In the genomic region with DNA sequence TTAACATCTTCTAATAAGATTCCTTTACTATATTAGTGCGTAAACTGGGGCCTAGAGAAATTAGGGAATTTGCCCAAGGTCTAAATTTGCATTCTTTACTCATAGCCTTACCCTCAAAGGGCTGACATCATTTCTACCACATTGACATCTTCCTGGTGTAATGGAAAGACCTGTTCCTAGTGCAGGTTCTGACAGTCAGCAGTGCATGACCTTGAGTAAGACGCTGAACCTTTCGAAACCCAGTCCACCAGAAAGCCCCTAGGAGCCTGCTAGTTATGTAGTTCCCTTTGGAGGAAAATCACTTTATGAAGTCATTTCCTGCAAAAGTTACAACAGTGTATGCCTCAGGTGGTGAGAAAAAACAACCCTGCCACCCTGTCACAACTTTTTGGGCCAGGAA, we compare ENCODE assay signal across 1 cellular context.
TF ChIP-seq lines count a peak whose summit lies in the region.

No MANE protein-coding gene starts in this region.

TF ChIP-seq in IMR-90, 13 proteins besides CTCF, POLR2A, EP300 and RAD21:
- TF ChIP-seq SMC3 (IDR thresholded peaks at IDR 0.05; ENCODE audit: low read depth, low read length) = no peak
- TF ChIP-seq FOS (IDR thresholded peaks at IDR 0.05; ENCODE audit: low read depth, low read length) = no peak
- no peak for TF ChIP-seq RFX5 (IDR thresholded peaks at IDR 0.05; ENCODE audit: low read depth, low read length)
- no peak for TF ChIP-seq RCOR1 (IDR thresholded peaks at IDR 0.05; ENCODE audit: insufficient replicate concordance, low read length)
